ENCODE assay signal across 1 cellular context in genomic region chr1:41870076-41870562, GRCh38.
TF ChIP-seq lines count a peak whose summit lies in the region.

No MANE protein-coding gene starts in this region.

TF ChIP-seq in IMR-90, 13 proteins besides CTCF, POLR2A, EP300 and RAD21 (continued from another document):
- no peak for TF ChIP-seq SMC3 (IDR thresholded peaks at IDR 0.05; ENCODE audit: low read depth, low read length)
